In the genomic region with DNA sequence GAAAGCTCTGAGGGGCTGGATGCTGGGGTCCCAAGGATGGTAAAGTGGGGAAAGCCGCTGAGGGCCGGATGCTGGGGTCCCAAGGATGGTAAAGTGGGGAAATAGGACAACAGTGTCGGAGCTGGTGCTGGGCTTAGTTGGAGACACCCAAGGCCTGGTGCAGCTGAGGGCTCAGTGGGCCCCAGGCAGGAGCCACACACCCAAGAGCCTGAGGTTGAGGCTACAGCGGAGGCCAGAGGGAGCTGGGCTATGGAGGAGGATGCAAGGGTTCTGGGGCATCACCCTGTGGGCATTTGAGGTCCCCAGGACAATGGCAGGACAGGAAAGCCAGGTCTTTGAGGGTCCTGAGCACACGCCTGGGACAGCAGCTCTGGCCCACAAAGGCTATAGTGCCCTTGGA, we compare ENCODE assay signal across 1 cellular context.
TF ChIP-seq lines count a peak whose summit lies in the region.

No MANE protein-coding gene starts in this region.

TF ChIP-seq in WTC11, 78 proteins besides CTCF, POLR2A, EP300 and RAD21 (continued from another document):
- TF ChIP-seq, protein P1, sequence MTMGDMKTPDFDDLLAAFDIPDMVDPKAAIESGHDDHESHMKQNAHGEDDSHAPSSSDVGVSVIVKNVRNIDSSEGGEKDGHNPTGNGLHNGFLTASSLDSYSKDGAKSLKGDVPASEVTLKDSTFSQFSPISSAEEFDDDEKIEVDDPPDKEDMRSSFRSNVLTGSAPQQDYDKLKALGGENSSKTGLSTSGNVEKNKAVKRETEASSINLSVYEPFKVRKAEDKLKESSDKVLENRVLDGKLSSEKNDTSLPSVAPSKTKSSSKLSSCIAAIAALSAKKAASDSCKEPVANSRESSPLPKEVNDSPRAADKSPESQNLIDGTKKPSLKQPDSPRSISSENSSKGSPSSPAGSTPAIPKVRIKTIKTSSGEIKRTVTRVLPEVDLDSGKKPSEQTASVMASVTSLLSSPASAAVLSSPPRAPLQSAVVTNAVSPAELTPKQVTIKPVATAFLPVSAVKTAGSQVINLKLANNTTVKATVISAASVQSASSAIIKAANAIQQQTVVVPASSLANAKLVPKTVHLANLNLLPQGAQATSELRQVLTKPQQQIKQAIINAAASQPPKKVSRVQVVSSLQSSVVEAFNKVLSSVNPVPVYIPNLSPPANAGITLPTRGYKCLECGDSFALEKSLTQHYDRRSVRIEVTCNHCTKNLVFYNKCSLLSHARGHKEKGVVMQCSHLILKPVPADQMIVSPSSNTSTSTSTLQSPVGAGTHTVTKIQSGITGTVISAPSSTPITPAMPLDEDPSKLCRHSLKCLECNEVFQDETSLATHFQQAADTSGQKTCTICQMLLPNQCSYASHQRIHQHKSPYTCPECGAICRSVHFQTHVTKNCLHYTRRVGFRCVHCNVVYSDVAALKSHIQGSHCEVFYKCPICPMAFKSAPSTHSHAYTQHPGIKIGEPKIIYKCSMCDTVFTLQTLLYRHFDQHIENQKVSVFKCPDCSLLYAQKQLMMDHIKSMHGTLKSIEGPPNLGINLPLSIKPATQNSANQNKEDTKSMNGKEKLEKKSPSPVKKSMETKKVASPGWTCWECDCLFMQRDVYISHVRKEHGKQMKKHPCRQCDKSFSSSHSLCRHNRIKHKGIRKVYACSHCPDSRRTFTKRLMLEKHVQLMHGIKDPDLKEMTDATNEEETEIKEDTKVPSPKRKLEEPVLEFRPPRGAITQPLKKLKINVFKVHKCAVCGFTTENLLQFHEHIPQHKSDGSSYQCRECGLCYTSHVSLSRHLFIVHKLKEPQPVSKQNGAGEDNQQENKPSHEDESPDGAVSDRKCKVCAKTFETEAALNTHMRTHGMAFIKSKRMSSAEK (CRISPR knock-in tag; IDR thresholded peaks at IDR 0.05; ENCODE audit: borderline replicate concordance), result no peak
- TF ChIP-seq EMX1 (CRISPR knock-in tag; IDR thresholded peaks at IDR 0.05), result no peak
- TF ChIP-seq, protein P2, sequence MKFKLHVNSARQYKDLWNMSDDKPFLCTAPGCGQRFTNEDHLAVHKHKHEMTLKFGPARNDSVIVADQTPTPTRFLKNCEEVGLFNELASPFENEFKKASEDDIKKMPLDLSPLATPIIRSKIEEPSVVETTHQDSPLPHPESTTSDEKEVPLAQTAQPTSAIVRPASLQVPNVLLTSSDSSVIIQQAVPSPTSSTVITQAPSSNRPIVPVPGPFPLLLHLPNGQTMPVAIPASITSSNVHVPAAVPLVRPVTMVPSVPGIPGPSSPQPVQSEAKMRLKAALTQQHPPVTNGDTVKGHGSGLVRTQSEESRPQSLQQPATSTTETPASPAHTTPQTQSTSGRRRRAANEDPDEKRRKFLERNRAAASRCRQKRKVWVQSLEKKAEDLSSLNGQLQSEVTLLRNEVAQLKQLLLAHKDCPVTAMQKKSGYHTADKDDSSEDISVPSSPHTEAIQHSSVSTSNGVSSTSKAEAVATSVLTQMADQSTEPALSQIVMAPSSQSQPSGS (CRISPR knock-in tag; IDR thresholded peaks at IDR 0.05; ENCODE audit: borderline replicate concordance, low read depth), result no peak
